In genomic region chr2:165634855-165635254, GRCh38 we compare ENCODE assay signal across 1 cellular context.
TF ChIP-seq lines count a peak whose summit lies in the region.

No MANE protein-coding gene starts in this region.

TF ChIP-seq in PFSK-1, 5 proteins besides CTCF, POLR2A, EP300 and RAD21 (continued from another document):
- TF ChIP-seq REST (IDR thresholded peaks at IDR 0.05; ENCODE audit: insufficient read depth in 1 of 2, low read depth in 2 of 2, low read length in 2 of 2): no peak
- peak; percentile 12 for TF ChIP-seq FOXP2 (optimal IDR thresholded peaks at IDR 0.05; ENCODE audit: borderline replicate concordance, extremely low read depth, extremely low read length, insufficient read depth)
TF ChIP-seq in PFSK-1: peak in this region for 1.
